ENCODE assay signal across 8 cellular contexts in genomic region chr18:70337139-70337972, GRCh38. TPM values are rescaled to one million over a fixed set of nuclear protein-coding genes. Genes with fewer than 3 reads are reported as not detected.
DNase-seq lines count a peak whose midpoint lies in the region; ATAC-seq, FAIRE-seq and TF ChIP-seq lines count a peak whose summit lies in the region.

No MANE protein-coding gene starts in this region.

- no peak overlapping the region for H3K4me3 ChIP-seq in colonic mucosa

- TF ChIP-seq POLR2A in GM12892 (IDR thresholded peaks at IDR 0.05; ENCODE audit: low read depth, low read length) = no peak

- DNase-seq in Daoy (ENCODE audit: low read depth) = peak; percentile 84
- peak; percentile 95 for DNase-seq in M059J (ENCODE audit: low read depth)
- peak; percentile 31 for DNase-seq in colonic mucosa
- peak; percentile 49 for DNase-seq in mucosa of gallbladder (ENCODE audit: low spot score)
- no peak for DNase-seq in stimulated activated CD4-positive, alpha-beta T cell treated with anti-CD3 and anti-CD28 coated beads, Interleukin-1b, Interleukin-23, amount 100 ng/mL, for 48 hours
- no peak for DNase-seq in D341Med (ENCODE audit: low spot score)
- DNase-seq in GM12892 (ENCODE audit: insufficient read length) = no peak

- H3K27me3 ChIP-seq in colonic mucosa = no peaks in the 10 kb centered on the region

- no peaks in the 10 kb centered on the region for H3K9me3 ChIP-seq in colonic mucosa

- no peak overlapping the region for H3K27ac ChIP-seq in colonic mucosa

- no peaks in the 10 kb centered on the region for H3K4me1 ChIP-seq in colonic mucosa

- FAIRE-seq in GM12892 (lab: Jason Lieb, UNC) = no peak

- ATAC-seq in HG03439 (IDR thresholded peaks at IDR 0.05; ENCODE audit: unreplicated experiment) = no peak

- TF ChIP-seq CTCF in colonic mucosa (IDR thresholded peaks at IDR 0.05) = no peak

- intact Hi-C loops in colonic mucosa (cut with DNase I) = no loop called here

- H3K36me3 ChIP-seq in colonic mucosa = no peaks in the 10 kb centered on the region

- no peak overlapping the region for H3K9ac ChIP-seq in colonic mucosa (ENCODE audit: low read depth in 2 of 2, low read length in 2 of 2)

RNA-seq across cellular contexts. Expression of gene SOCS6, which starts 48.5 kb away (rescaled TPM):
- 17.0 and 17.8 TPM in 2 replicates for total RNA-seq in Daoy (2014; rRNA removed; shearing (Covaris generic))
- 20.4 and 28.8 TPM in 2 replicates for total RNA-seq in M059J (2014; rRNA removed; shearing (Covaris generic))
- total RNA-seq in colonic mucosa (10 to 100 TPM; 34.2 to 54.8 TPM), mucosa of gallbladder (29.9 TPM)
- 3.6 TPM for polyA plus RNA-seq in GM12892 (2012; ENCODE audit: missing spikeins)

Comparison
In these comparisons a context has a peak if more than half of its experiments do, and no peak if none do; other contexts are left out.
1. DNase-seq: peak in Daoy (single experiment), M059J (single experiment), colonic mucosa (single experiment) and mucosa of gallbladder (single experiment); none in stimulated activated CD4-positive, alpha-beta T cell treated with anti-CD3 and anti-CD28 coated beads, Interleukin-1b, Interleukin-23, amount 100 ng/mL, for 48 hours (single experiment), D341Med (single experiment) and GM12892 (single experiment).